1 cellular context compared by ENCODE assay signal in the genomic region with DNA sequence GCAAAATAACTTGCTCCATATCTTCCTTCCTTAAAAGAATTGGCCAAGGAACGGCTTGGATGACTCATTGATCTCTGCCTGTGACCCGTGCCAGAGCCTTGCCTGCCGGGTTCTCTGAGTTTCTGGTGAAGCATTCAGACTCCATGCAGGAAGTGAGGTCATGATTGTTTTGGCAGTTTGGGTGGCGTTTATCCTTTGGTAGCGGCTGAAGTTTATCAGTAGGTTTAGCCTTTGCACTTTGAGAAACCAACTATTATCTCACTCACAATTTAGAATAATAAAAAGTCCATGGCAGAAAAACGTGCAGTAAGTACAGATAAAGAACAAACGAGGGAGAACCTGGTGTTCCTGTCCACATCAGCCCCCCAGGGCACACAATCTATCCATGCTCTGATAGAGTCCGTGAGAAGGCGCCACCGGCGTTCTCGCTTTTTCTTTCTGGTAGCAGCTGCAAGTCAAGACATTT.
TF ChIP-seq lines count a peak whose summit lies in the region.

No MANE protein-coding gene starts in this region.

TF ChIP-seq in IMR-90, 13 proteins besides CTCF, POLR2A, EP300 and RAD21 (continued from another document):
- TF ChIP-seq, protein P1, sequence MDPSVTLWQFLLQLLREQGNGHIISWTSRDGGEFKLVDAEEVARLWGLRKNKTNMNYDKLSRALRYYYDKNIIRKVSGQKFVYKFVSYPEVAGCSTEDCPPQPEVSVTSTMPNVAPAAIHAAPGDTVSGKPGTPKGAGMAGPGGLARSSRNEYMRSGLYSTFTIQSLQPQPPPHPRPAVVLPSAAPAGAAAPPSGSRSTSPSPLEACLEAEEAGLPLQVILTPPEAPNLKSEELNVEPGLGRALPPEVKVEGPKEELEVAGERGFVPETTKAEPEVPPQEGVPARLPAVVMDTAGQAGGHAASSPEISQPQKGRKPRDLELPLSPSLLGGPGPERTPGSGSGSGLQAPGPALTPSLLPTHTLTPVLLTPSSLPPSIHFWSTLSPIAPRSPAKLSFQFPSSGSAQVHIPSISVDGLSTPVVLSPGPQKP (IDR thresholded peaks at IDR 0.05; ENCODE audit: borderline replicate concordance, low read depth, low read length), result no peak
- TF ChIP-seq FOS (IDR thresholded peaks at IDR 0.05; ENCODE audit: low read depth, low read length) (peak; percentile 95), RCOR1 (IDR thresholded peaks at IDR 0.05; ENCODE audit: insufficient replicate concordance, low read length) (peak; percentile 30)
